Comparison of ENCODE assay signal across 39 cellular contexts in genomic region chr3:168752339-168752738, GRCh38.
"Had no signal": no experiment of that assay in that cellular context is flagged by ENCODE, and none has a peak within 500 bp of the region (broad histone marks: within the 10 kb centered on the region; RNA-seq: fewer than 3 reads in every experiment).

No MANE protein-coding gene starts in this region.

- H3K4me1 Mint-ChIP-seq: activated naive CD4-positive, alpha-beta T cell treated with anti-CD3 and anti-CD28 coated beads, Interleukin-2, amount 10 ng/mL, durations not matched to agents 7 days and 5 days; activated naive CD4-positive, alpha-beta T cell treated with anti-CD3 and anti-CD28 coated beads, Interleukin-2, amount 50 U/mL, for 24 hours; activated naive CD8-positive, alpha-beta T cell treated with anti-CD3 and anti-CD28 coated beads for 36 hours; activated naive CD8-positive, alpha-beta T cell treated with anti-CD3 and anti-CD28 coated beads, Interleukin-2, amount 10 ng/mL, durations not matched to agents 7 days and 5 days; activated naive CD8-positive, alpha-beta T cell treated with anti-CD3 and anti-CD28 coated beads, Interleukin-2, amount 50 U/mL, for 24 hours; activated T-helper 17 cell treated with anti-CD3 and anti-CD28 coated beads, Interleukin-2, amount 50 U/mL, for 72 hours; central memory CD8-positive, alpha-beta T cell had no signal

- H3K27ac Mint-ChIP-seq: activated naive CD4-positive, alpha-beta T cell treated with anti-CD3 and anti-CD28 coated beads for 36 hours; activated naive CD4-positive, alpha-beta T cell treated with anti-CD3 and anti-CD28 coated beads, Interleukin-2, amount 10 ng/mL, durations not matched to agents 7 days and 5 days; activated naive CD4-positive, alpha-beta T cell treated with anti-CD3 and anti-CD28 coated beads, Interleukin-2, amount 50 U/mL, for 24 hours; activated naive CD4-positive, alpha-beta T cell treated with anti-CD3 and anti-CD28 coated beads, Interleukin-2, amount 50 U/mL, for 72 hours; activated naive CD8-positive, alpha-beta T cell; activated naive CD8-positive, alpha-beta T cell treated with anti-CD3 and anti-CD28 coated beads for 36 hours; activated naive CD8-positive, alpha-beta T cell treated with anti-CD3 and anti-CD28 coated beads, Interleukin-2, amount 10 ng/mL, durations not matched to agents 7 days and 5 days; activated naive CD8-positive, alpha-beta T cell treated with anti-CD3 and anti-CD28 coated beads, Interleukin-2, amount 50 U/mL, for 24 hours; activated T-cell treated with anti-CD3 and anti-CD28 coated beads, Interleukin-2, amount 50 U/mL, for 24 hours; activated T-cell treated with anti-CD3 and anti-CD28 coated beads, Interleukin-2, amount 50 U/mL, for 72 hours; activated T-helper 1 cell treated with anti-CD3 and anti-CD28 coated beads, Interleukin-12 subunit alpha, Interleukin-12 subunit beta, Interleukin-2, Interleukin-4 antibody, amounts not matched to agents 30 ng/mL and 10 ng/mL and 1 ng/mL, durations not matched to agents 14 hours and 24 hours and 36 hours; activated T-helper 17 cell treated with anti-CD3 and anti-CD28 coated beads, Interleukin-2, amount 50 U/mL, for 72 hours; activated T-helper 2 cell treated with anti-CD3 and anti-CD28 coated beads, Interferon-gamma antibody, Interleukin-2, Interleukin-4, amounts not matched to agents 10 μg/mL and 5 μg/mL and 100 μg/mL, durations not matched to agents 14 hours and 24 hours and 36 hours; brain had no signal

- H3K36me3 Mint-ChIP-seq: activated naive CD4-positive, alpha-beta T cell treated with anti-CD3 and anti-CD28 coated beads, Interleukin-2, amount 10 ng/mL, durations not matched to agents 7 days and 5 days; activated naive CD4-positive, alpha-beta T cell treated with anti-CD3 and anti-CD28 coated beads, Interleukin-2, amount 50 U/mL, for 24 hours; activated naive CD4-positive, alpha-beta T cell treated with anti-CD3 and anti-CD28 coated beads, Interleukin-2, amount 50 U/mL, for 72 hours; activated naive CD8-positive, alpha-beta T cell; activated naive CD8-positive, alpha-beta T cell treated with anti-CD3 and anti-CD28 coated beads for 36 hours; activated naive CD8-positive, alpha-beta T cell treated with anti-CD3 and anti-CD28 coated beads, Interleukin-2, amount 10 ng/mL, durations not matched to agents 7 days and 5 days; brain had no signal

- H3K4me1 ChIP-seq: adrenal gland, ascending aorta, body of pancreas, breast epithelium had no signal

- H3K9me3 ChIP-seq: adrenal gland, ascending aorta, body of pancreas, breast epithelium had no signal

- H3K27me3 Mint-ChIP-seq: activated naive CD4-positive, alpha-beta T cell treated with anti-CD3 and anti-CD28 coated beads, Interleukin-2, amount 10 ng/mL, durations not matched to agents 7 days and 5 days; activated naive CD4-positive, alpha-beta T cell treated with anti-CD3 and anti-CD28 coated beads, Interleukin-2, amount 50 U/mL, for 24 hours; activated naive CD8-positive, alpha-beta T cell; activated naive CD8-positive, alpha-beta T cell treated with anti-CD3 and anti-CD28 coated beads for 36 hours; activated naive CD8-positive, alpha-beta T cell treated with anti-CD3 and anti-CD28 coated beads, Interleukin-2, amount 10 ng/mL, durations not matched to agents 7 days and 5 days; activated naive CD8-positive, alpha-beta T cell treated with anti-CD3 and anti-CD28 coated beads, Interleukin-2, amount 50 U/mL, for 24 hours; activated T-cell treated with anti-CD3 and anti-CD28 coated beads, Interleukin-2, amount 50 U/mL, for 24 hours; activated T-helper 17 cell treated with anti-CD3 and anti-CD28 coated beads, Interleukin-2, amount 50 U/mL, for 72 hours; brain; central memory CD8-positive, alpha-beta T cell had no signal

- H3K9me3 Mint-ChIP-seq: activated naive CD4-positive, alpha-beta T cell treated with anti-CD3 and anti-CD28 coated beads, Interleukin-2, amount 10 ng/mL, durations not matched to agents 7 days and 5 days; activated naive CD4-positive, alpha-beta T cell treated with anti-CD3 and anti-CD28 coated beads, Interleukin-2, amount 50 U/mL, for 24 hours; activated naive CD8-positive, alpha-beta T cell treated with anti-CD3 and anti-CD28 coated beads for 36 hours; activated naive CD8-positive, alpha-beta T cell treated with anti-CD3 and anti-CD28 coated beads, Interleukin-2, amount 10 ng/mL, durations not matched to agents 7 days and 5 days; activated naive CD8-positive, alpha-beta T cell treated with anti-CD3 and anti-CD28 coated beads, Interleukin-2, amount 50 U/mL, for 24 hours; activated T-helper 1 cell treated with anti-CD3 and anti-CD28 coated beads, Interleukin-12 subunit alpha, Interleukin-12 subunit beta, Interleukin-2, Interleukin-4 antibody, amounts not matched to agents 30 ng/mL and 10 ng/mL and 1 ng/mL, durations not matched to agents 14 hours and 24 hours and 36 hours; activated T-helper 2 cell treated with anti-CD3 and anti-CD28 coated beads, Interferon-gamma antibody, Interleukin-2, Interleukin-4, amounts not matched to agents 10 μg/mL and 5 μg/mL and 100 μg/mL, durations not matched to agents 14 hours and 24 hours and 36 hours had no signal

- H3K4me3 ChIP-seq: adrenal gland, ascending aorta, body of pancreas, breast epithelium had no signal

- H3K36me3 ChIP-seq: adrenal gland, ascending aorta, brain microvascular endothelial cell, breast epithelium had no signal

- FAIRE-seq: astrocyte, bronchial epithelial cell had no signal

- DNase-seq: activated effector memory CD4-positive, alpha-beta T cell treated with anti-CD3 and anti-CD28 coated beads, Interleukin-2, amount 50 U/mL, for 16 hours; activated effector memory CD4-positive, alpha-beta T cell treated with Interleukin-2 at 50 U/mL for 16 hours; activated gamma-delta T cell; activated gamma-delta T cell treated with Interleukin-2 at 50 U/mL for 16 hours; activated naive CD4-positive, alpha-beta T cell; activated naive CD4-positive, alpha-beta T cell treated with anti-CD3 and anti-CD28 coated beads for 36 hours; activated naive CD4-positive, alpha-beta T cell treated with anti-CD3 and anti-CD28 coated beads, Interleukin-2, amount 10 ng/mL, durations not matched to agents 7 days and 5 days; activated naive CD4-positive, alpha-beta T cell treated with anti-CD3 and anti-CD28 coated beads, Interleukin-2, amount 50 U/mL, for 16 hours; activated naive CD4-positive, alpha-beta T cell treated with Interleukin-2 at 50 U/mL for 16 hours; activated naive CD8-positive, alpha-beta T cell treated with anti-CD3 and anti-CD28 coated beads for 36 hours; activated naive CD8-positive, alpha-beta T cell treated with anti-CD3 and anti-CD28 coated beads, Interleukin-2, amount 10 ng/mL, durations not matched to agents 7 days and 5 days; activated naive CD8-positive, alpha-beta T cell treated with anti-CD3 and anti-CD28 coated beads, Interleukin-2, amount 50 U/mL, for 24 hours; activated T-cell treated with anti-CD3 and anti-CD28 coated beads for 4 hours; activated T-cell treated with anti-CD3 and anti-CD28 coated beads, Interleukin-2, amount 50 U/mL, for 1 hour; activated T-cell treated with anti-CD3 and anti-CD28 coated beads, Interleukin-2, amount 50 U/mL, for 24 hours; activated T-cell treated with anti-CD3 and anti-CD28 coated beads, Interleukin-2, amount 50 U/mL, for 4 hours; activated T-cell treated with anti-CD3 and anti-CD28 coated beads, Interleukin-2, amount 50 U/mL, for 48 hours; activated T-cell treated with anti-CD3 and anti-CD28 coated beads, Interleukin-2, amount 50 U/mL, for 72 hours; adrenal gland; amniotic stem cell; amygdala; aorta; body of pancreas; brain microvascular endothelial cell; caudate nucleus; central memory CD4-positive, alpha-beta T cell; cerebellar nuclear complex had no signal

- H3K4me3 Mint-ChIP-seq: activated naive CD4-positive, alpha-beta T cell treated with anti-CD3 and anti-CD28 coated beads for 36 hours; activated naive CD4-positive, alpha-beta T cell treated with anti-CD3 and anti-CD28 coated beads, Interleukin-2, amount 10 ng/mL, durations not matched to agents 7 days and 5 days; activated naive CD4-positive, alpha-beta T cell treated with anti-CD3 and anti-CD28 coated beads, Interleukin-2, amount 50 U/mL, for 24 hours; activated naive CD8-positive, alpha-beta T cell; activated naive CD8-positive, alpha-beta T cell treated with anti-CD3 and anti-CD28 coated beads for 36 hours; activated naive CD8-positive, alpha-beta T cell treated with anti-CD3 and anti-CD28 coated beads, Interleukin-2, amount 10 ng/mL, durations not matched to agents 7 days and 5 days; activated naive CD8-positive, alpha-beta T cell treated with anti-CD3 and anti-CD28 coated beads, Interleukin-2, amount 50 U/mL, for 24 hours; activated T-cell treated with anti-CD3 and anti-CD28 coated beads, Interleukin-2, amount 50 U/mL, for 24 hours; activated T-cell treated with anti-CD3 and anti-CD28 coated beads, Interleukin-2, amount 50 U/mL, for 4 hours; activated T-cell treated with anti-CD3 and anti-CD28 coated beads, Interleukin-2, amount 50 U/mL, for 72 hours; activated T-helper 1 cell treated with anti-CD3 and anti-CD28 coated beads, Interleukin-12 subunit alpha, Interleukin-12 subunit beta, Interleukin-2, Interleukin-4 antibody, amounts not matched to agents 30 ng/mL and 10 ng/mL and 1 ng/mL, durations not matched to agents 14 hours and 24 hours and 36 hours; activated T-helper 17 cell treated with anti-CD3 and anti-CD28 coated beads, Interleukin-2, amount 50 U/mL, for 72 hours; brain; central memory CD8-positive, alpha-beta T cell had no signal

- H3K27me3 ChIP-seq: adrenal gland, ascending aorta, body of pancreas, brain microvascular endothelial cell, breast epithelium had no signal

- H3K27ac ChIP-seq: adrenal gland, ascending aorta, body of pancreas, brain microvascular endothelial cell, breast epithelium had no signal
